Comparison of ENCODE assay signal across 10 cellular contexts in genomic region chr5:74630387-74631087, GRCh38.
A peak's percentile ranks its signal among the peaks of the same experiment; 100 is the strongest.
DNase-seq lines count a peak whose midpoint lies in the region; ATAC-seq, FAIRE-seq and TF ChIP-seq lines count a peak whose summit lies in the region.
"Had no signal": no experiment of that assay in that cellular context is flagged by ENCODE, and none has a peak within 500 bp of the region (broad histone marks: within the 10 kb centered on the region; RNA-seq: fewer than 3 reads in every experiment).

No MANE protein-coding gene starts in this region.

- H3K36me3 Mint-ChIP-seq in memory B cell, result peaks cover under 1% of the 10 kb centered on the region

- TF ChIP-seq CTCF in astrocyte of the spinal cord (IDR thresholded peaks at IDR 0.05; ENCODE audit: low read depth, low read length), result no peak

- H3K27ac Mint-ChIP-seq in memory B cell, result peak overlapping the region; percentile 83

- peaks cover 16% of the 10 kb centered on the region for H3K4me1 Mint-ChIP-seq in memory B cell

- ATAC-seq in memory B cell (ENCODE audit: low read depth) (peak; percentile 40), GM18861 (IDR thresholded peaks at IDR 0.05; ENCODE audit: unreplicated experiment) (no peak)

- H3K4me3 Mint-ChIP-seq in memory B cell, result no peak overlapping the region

- FAIRE-seq in H54 (lab: Jason Lieb, UNC), result peak; percentile 11

- TF ChIP-seq POLR2A in H54 (IDR thresholded peaks at IDR 0.05; ENCODE audit: low read depth, low read length), result no peak

- in situ Hi-C loops in astrocyte of the spinal cord (cut with HindIII; ENCODE audit: low sequenced_read_pairs), result no loop called here

- H3K9me3 Mint-ChIP-seq in memory B cell, result no peaks in the 10 kb centered on the region

- DNase-seq in AG08395 (ENCODE audit: low spot score), result peak; percentile 68
- DNase-seq in H54 (ENCODE audit: insufficient read length, low spot score), result peak; percentile 42
- DNase-seq in astrocyte of the spinal cord (ENCODE audit: low read depth, low spot score), result peak; percentile 96
- no peak for DNase-seq in memory B cell (ENCODE audit: low spot score in 2 of 2)
- no peak for DNase-seq in GOT3 (lab: John Stamatoyannopoulos, UW)
- DNase-seq in SIG-M5 (lab: John Stamatoyannopoulos, UW), result no peak
- DNase-seq in SKM-1 (lab: John Stamatoyannopoulos, UW; ENCODE audit: unreplicated experiment), result no peak
- DNase-seq: heart right ventricle, NCI-H2171 treated with DMSO at 0.1 percent for 48 hours had no signal

- no peaks in the 10 kb centered on the region for H3K27me3 Mint-ChIP-seq in memory B cell

- no peak overlapping the region for H3K4me3 ChIP-seq in astrocyte of the spinal cord (ENCODE audit: low read depth, low read length)
- H3K4me3 ChIP-seq: heart right ventricle had no signal

Comparison
In these comparisons a context has a peak if more than half of its experiments do, and no peak if none do; other contexts are left out.
1. DNase-seq: peak in AG08395 (single experiment), H54 (single experiment) and astrocyte of the spinal cord (single experiment); none in memory B cell (0 of 2), GOT3 (single experiment), SIG-M5 (single experiment) and SKM-1 (single experiment).